In genomic region chr4:172352351-172352750, GRCh38 we compare ENCODE assay signal across 20 cellular contexts.
"Had no signal": no experiment of that assay in that cellular context is flagged by ENCODE, and none has a peak within 500 bp of the region (broad histone marks: within the 10 kb centered on the region; RNA-seq: fewer than 3 reads in every experiment).

No MANE protein-coding gene starts in this region.

- H3K27me3 Mint-ChIP-seq: dendritic cell treated with granulocyte-macrophage colony-stimulating factor and Interleukin-4, amounts not matched to agents 40 ng/mL and 50 ng/mL, for 4 days; naive thymus-derived CD4-positive, alpha-beta T cell; stimulated activated memory B cell treated with anti-CD40 and anti-IgM and Interleukin-4, amounts not matched to agents 10 μg/mL and 1 μg/mL and 100 μg/mL, for 72 hours; stimulated activated naive CD8-positive, alpha-beta T cell treated with anti-CD3 and anti-CD28 coated beads, Interleukin-15, Interleukin-2, amounts not matched to agents 100 ng/mL and 50 ng/mL, for 24 hours had no signal

- H3K27ac Mint-ChIP-seq: dendritic cell treated with granulocyte-macrophage colony-stimulating factor and Interleukin-4, amounts not matched to agents 40 ng/mL and 50 ng/mL, for 4 days; naive thymus-derived CD4-positive, alpha-beta T cell; nephron progenitor cell; stimulated activated memory B cell treated with anti-CD40 and anti-IgM and Interleukin-4, amounts not matched to agents 10 μg/mL and 1 μg/mL and 100 μg/mL, for 72 hours; stimulated activated naive CD8-positive, alpha-beta T cell treated with anti-CD3 and anti-CD28 coated beads, Interleukin-15, Interleukin-2, amounts not matched to agents 100 ng/mL and 50 ng/mL, for 24 hours had no signal

- H3K4me3 ChIP-seq: esophagus squamous epithelium, heart left ventricle, prostate gland, right lobe of liver, spleen, tibial artery, upper lobe of right lung, vagina had no signal

- H3K4me1 Mint-ChIP-seq: naive thymus-derived CD4-positive, alpha-beta T cell; nephron progenitor cell; stimulated activated memory B cell treated with anti-CD40 and anti-IgM and Interleukin-4, amounts not matched to agents 10 μg/mL and 1 μg/mL and 100 μg/mL, for 72 hours had no signal

- ATAC-seq: heart left ventricle; left colon; left ventricle myocardium superior; naive thymus-derived CD4-positive, alpha-beta T cell; right lobe of liver; stimulated activated memory B cell treated with anti-CD40 and anti-IgM and Interleukin-4, amounts not matched to agents 10 μg/mL and 1 μg/mL and 100 μg/mL, for 72 hours; upper lobe of right lung had no signal

- DNase-seq: esophagus squamous epithelium; heart left ventricle; hippocampal formation; left colon; left ventricle myocardium superior; naive thymus-derived CD4-positive, alpha-beta T cell; nephron progenitor cell; right lobe of liver; spleen; stimulated activated CD4-positive, alpha-beta T cell treated with anti-CD3 and anti-CD28 coated beads, Interleukin-15, amount 100 ng/mL, for 24 hours; stimulated activated CD4-positive, alpha-beta T cell treated with anti-CD3 and anti-CD28 coated beads, Interleukin-1b, Interleukin-23, amount 100 ng/mL, for 48 hours; stimulated activated CD4-positive, alpha-beta T cell treated with anti-CD3 and anti-CD28 coated beads, Interleukin-4, amount 100 ng/mL, for 24 hours; tibial artery; upper lobe of right lung had no signal

- H3K9me3 ChIP-seq: esophagus squamous epithelium, heart left ventricle, prostate gland, right lobe of liver, spleen, tibial artery, upper lobe of right lung, vagina had no signal

- H3K9ac ChIP-seq: parathyroid adenoma had no signal

- H3K27ac ChIP-seq: esophagus squamous epithelium, heart left ventricle, parathyroid adenoma, prostate gland, right lobe of liver, spleen, tibial artery, upper lobe of right lung, vagina had no signal

- H3K36me3 ChIP-seq: esophagus squamous epithelium, heart left ventricle, prostate gland, right lobe of liver, spleen, tibial artery, upper lobe of right lung, vagina had no signal

- H3K9me3 Mint-ChIP-seq: dendritic cell treated with granulocyte-macrophage colony-stimulating factor and Interleukin-4, amounts not matched to agents 40 ng/mL and 50 ng/mL, for 4 days; nephron progenitor cell; stimulated activated memory B cell treated with anti-CD40 and anti-IgM and Interleukin-4, amounts not matched to agents 10 μg/mL and 1 μg/mL and 100 μg/mL, for 72 hours; stimulated activated naive CD8-positive, alpha-beta T cell treated with anti-CD3 and anti-CD28 coated beads, Interleukin-15, Interleukin-2, amounts not matched to agents 100 ng/mL and 50 ng/mL, for 24 hours had no signal

- H3K36me3 Mint-ChIP-seq: naive thymus-derived CD4-positive, alpha-beta T cell; stimulated activated memory B cell treated with anti-CD40 and anti-IgM and Interleukin-4, amounts not matched to agents 10 μg/mL and 1 μg/mL and 100 μg/mL, for 72 hours had no signal

- H3K27me3 ChIP-seq: esophagus squamous epithelium, heart left ventricle, right lobe of liver, spleen, tibial artery, upper lobe of right lung, vagina had no signal

- H3K4me1 ChIP-seq: esophagus squamous epithelium, heart left ventricle, parathyroid adenoma, prostate gland, right lobe of liver, spleen, tibial artery, upper lobe of right lung, vagina had no signal

- H3K4me3 Mint-ChIP-seq: dendritic cell treated with granulocyte-macrophage colony-stimulating factor and Interleukin-4, amounts not matched to agents 40 ng/mL and 50 ng/mL, for 4 days; naive thymus-derived CD4-positive, alpha-beta T cell; nephron progenitor cell; stimulated activated memory B cell treated with anti-CD40 and anti-IgM and Interleukin-4, amounts not matched to agents 10 μg/mL and 1 μg/mL and 100 μg/mL, for 72 hours; stimulated activated naive CD8-positive, alpha-beta T cell treated with anti-CD3 and anti-CD28 coated beads, Interleukin-15, Interleukin-2, amounts not matched to agents 100 ng/mL and 50 ng/mL, for 24 hours had no signal

- H3K79me2 ChIP-seq: parathyroid adenoma had no signal

- H2AFZ ChIP-seq: parathyroid adenoma had no signal
